Comparison of ENCODE assay signal across 8 cellular contexts in genomic region chr1:154386643-154387352, GRCh38. TPM values are rescaled to one million over a fixed set of nuclear protein-coding genes. Genes with fewer than 3 reads are reported as not detected.
DNase-seq lines count a peak whose midpoint lies in the region; ATAC-seq and TF ChIP-seq lines count a peak whose summit lies in the region.

No MANE protein-coding gene starts in this region.

- intact Hi-C loops in testis (cut with DNase I; ENCODE audit: low total_unique reads), result no loop called here

- TF ChIP-seq POLR2A in testis (IDR thresholded peaks at IDR 0.05), result no peak

- no peak overlapping the region for H4K8ac ChIP-seq in neuronal stem cell (ENCODE audit: low read depth, low read length)

- H3K4me1 ChIP-seq in neuronal stem cell (ENCODE audit: control insufficient read depth in 2 of 2, insufficient read depth in 1 of 2, low read depth in 1 of 2, low read length in 2 of 2) (no peaks in the 10 kb centered on the region), testis (no peaks in the 10 kb centered on the region)

- H2BK5ac ChIP-seq in neuronal stem cell (ENCODE audit: low read length), result no peak overlapping the region

- no CpG with 5 or more reads among the region's 11 CpGs for WGBS in neuronal stem cell (ENCODE audit: extremely low coverage in 2 of 2, insufficient read length in 2 of 2, insufficient replicate concordance in 1 of 2), 2 donors
- WGBS in testis, 2 donors, result 80 to 82% methylated on average over 11 of the region's 11 CpGs

- TF ChIP-seq CTCF in GM06990 (IDR thresholded peaks at IDR 0.05; ENCODE audit: insufficient read depth, low read length, poor library complexity, severe bottlenecking) (no peak), testis (IDR thresholded peaks at IDR 0.05) (no peak), coronary artery (IDR thresholded peaks at IDR 0.05) (no peak)

- H3K4ac ChIP-seq in neuronal stem cell (ENCODE audit: low read length), result no peak overlapping the region

- H3K4me2 ChIP-seq in neuronal stem cell (ENCODE audit: insufficient read depth, low read length, poor library complexity, severe bottlenecking), result no peak overlapping the region

- no peak overlapping the region for H2BK120ac ChIP-seq in neuronal stem cell (ENCODE audit: low read depth, low read length)

- no peak overlapping the region for H4K91ac ChIP-seq in neuronal stem cell (ENCODE audit: low read depth, low read length, poor library complexity)

- no peak overlapping the region for H3K23ac ChIP-seq in neuronal stem cell (ENCODE audit: low read depth, low read length, poor library complexity)

- H3K9me3 ChIP-seq in neuronal stem cell (replicated peaks in 1 of 2; ENCODE audit: control insufficient read depth in 2 of 2, insufficient read depth in 1 of 2, low read depth in 1 of 2, low read length in 2 of 2) (no peaks in the 10 kb centered on the region), testis (no peaks in the 10 kb centered on the region)

- H3K27me3 ChIP-seq in GM06990 (replicated peaks; ENCODE audit: control insufficient read depth, insufficient read depth, low read length) (no peaks in the 10 kb centered on the region), neuronal stem cell (ENCODE audit: control insufficient read depth in 3 of 3, insufficient read depth in 3 of 3, low read depth in 1 of 3, low read length in 3 of 3) (peaks cover 0 to 4% (median 0%) of the 10 kb centered on the region in 3 experiments), testis (no peaks in the 10 kb centered on the region)

- DNase-seq in GM06990 (ENCODE audit: extremely low read depth, insufficient read length), result peak; percentile 74
- DNase-seq in activated CD8-positive, alpha-beta memory T cell treated with anti-CD3 and anti-CD28 coated beads, Interleukin-2, amount 50 U/mL, for 4 hours, result peak; percentile 83
- no peak for DNase-seq in neuronal stem cell (ENCODE audit: low spot score)
- DNase-seq in testis, result no peak
- DNase-seq in coronary artery (ENCODE audit: low spot score), result no peak
- no peak for DNase-seq in NCI-H2107 (lab: John Stamatoyannopoulos, UW)

- no peak overlapping the region for H2AK5ac ChIP-seq in neuronal stem cell (ENCODE audit: low read depth, low read length)

- no peaks in the 10 kb centered on the region for H3K36me3 ChIP-seq in GM06990 (ENCODE audit: control insufficient read depth, insufficient read depth, low read length)
- H3K36me3 ChIP-seq in neuronal stem cell (replicated peaks in 1 of 2; ENCODE audit: control insufficient read depth in 2 of 2, insufficient read depth in 2 of 2, low read length in 2 of 2), result no peaks in the 10 kb centered on the region
- H3K36me3 ChIP-seq in testis (ENCODE audit: low read depth, missing control alignments), result no peaks in the 10 kb centered on the region

- H3K4me3 ChIP-seq in GM06990 (replicated peaks; ENCODE audit: low read depth, low read length) (peak overlapping the region; percentile 14), neuronal stem cell (ENCODE audit: low read length in 2 of 2) (no peak overlapping the region), testis (no peak overlapping the region), coronary artery (no peak overlapping the region)

- no peak overlapping the region for H3K9ac ChIP-seq in neuronal stem cell (ENCODE audit: low read depth, low read length, poor library complexity)

- no peak overlapping the region for H3K14ac ChIP-seq in neuronal stem cell (ENCODE audit: low read length)

- ATAC-seq in HG03460 (IDR thresholded peaks at IDR 0.05; ENCODE audit: unreplicated experiment) (peak; percentile 75), GM18498 (IDR thresholded peaks at IDR 0.05; ENCODE audit: unreplicated experiment) (no peak)

- no peaks in the 10 kb centered on the region for H3K79me1 ChIP-seq in neuronal stem cell (ENCODE audit: low read depth, low read length)

- no peak overlapping the region for H2BK12ac ChIP-seq in neuronal stem cell (ENCODE audit: low read length)

- no peak overlapping the region for H3K27ac ChIP-seq in neuronal stem cell (replicated peaks; ENCODE audit: low read length)
- H3K27ac ChIP-seq in testis, result no peak overlapping the region
- no peak overlapping the region for H3K27ac ChIP-seq in coronary artery

- H2AFZ ChIP-seq in neuronal stem cell (ENCODE audit: low read length), result peak overlapping the region; percentile 45

- no peak overlapping the region for H3K18ac ChIP-seq in neuronal stem cell (ENCODE audit: low read length)

- no peak overlapping the region for H2BK15ac ChIP-seq in neuronal stem cell (ENCODE audit: low read length)

RNA-seq across cellular contexts. Expression of gene IL6R, which starts 18.3 kb away (rescaled TPM):
- polyA plus RNA-seq in neuronal stem cell (2013, experiment 1 of 2), result 0.08 TPM
- 0.10 TPM for polyA plus RNA-seq in neuronal stem cell (2013, experiment 2 of 2)
- total RNA-seq in testis, result 10 to 100 TPM; 25.0 to 29.7 TPM
- polyA plus RNA-seq in testis (ENCODE audit: insufficient read depth, low read depth, low replicate concordance), result 8.5 TPM

Comparison
In these comparisons a context has a peak if more than half of its experiments do, and no peak if none do; other contexts are left out.
1. DNase-seq: peak in GM06990 (single experiment) and activated CD8-positive, alpha-beta memory T cell treated with anti-CD3 and anti-CD28 coated beads, Interleukin-2, amount 50 U/mL, for 4 hours (single experiment); none in neuronal stem cell (single experiment), testis (single experiment), coronary artery (single experiment) and NCI-H2107 (single experiment).